ENCODE assay signal across 27 cellular contexts in the genomic region with DNA sequence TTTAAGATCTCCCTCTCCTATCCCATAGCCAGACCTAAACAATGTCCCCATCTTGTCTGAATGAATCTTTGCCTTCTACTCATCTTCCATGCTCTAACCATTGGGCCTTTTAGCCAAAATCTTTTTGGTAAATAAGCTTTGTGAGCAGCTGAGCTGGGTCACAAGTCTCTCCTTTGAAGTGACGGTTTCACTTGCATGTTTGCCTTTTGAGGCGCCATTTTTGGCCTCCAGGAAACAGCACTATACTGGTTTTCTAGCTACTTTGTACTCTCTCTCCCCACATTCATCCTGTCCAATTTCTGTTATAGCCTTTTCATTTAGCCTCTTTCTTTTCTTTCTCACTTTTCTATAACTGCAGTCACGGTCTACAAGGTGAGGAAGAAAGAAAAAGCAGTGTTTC.
"Had no signal": no experiment of that assay in that cellular context is flagged by ENCODE, and none has a peak within 500 bp of the region (broad histone marks: within the 10 kb centered on the region; RNA-seq: fewer than 3 reads in every experiment).

No MANE protein-coding gene starts in this region.

- H3K27ac ChIP-seq: left lung, lower lobe of right lung, neural progenitor cell, ovary, right atrium auricular region, right lobe of liver, tibial nerve, vagina had no signal

- H3K9me3 ChIP-seq: left lung, lower lobe of right lung, ovary, right atrium auricular region, right lobe of liver, tibial nerve, vagina had no signal

- H3K9me3 Mint-ChIP-seq: nephron progenitor cell; stimulated activated memory B cell treated with anti-CD40 and anti-IgM and Interleukin-4, amounts not matched to agents 10 μg/mL and 1 μg/mL and 100 μg/mL, for 72 hours; type B pancreatic cell had no signal

- H3K27ac Mint-ChIP-seq: immature natural killer cell; natural killer cell; nephron progenitor cell; neural progenitor cell; progenitor cell of endocrine pancreas; stimulated activated memory B cell treated with anti-CD40 and anti-IgM and Interleukin-4, amounts not matched to agents 10 μg/mL and 1 μg/mL and 100 μg/mL, for 72 hours; type B pancreatic cell had no signal

- H3K9ac ChIP-seq: neural progenitor cell had no signal

- H3K4me3 ChIP-seq: left lung, lower lobe of right lung, neural progenitor cell, ovary, right atrium auricular region, right lobe of liver, smooth muscle cell, tibial nerve, vagina had no signal

- H3K4me1 Mint-ChIP-seq: immature natural killer cell; natural killer cell; stimulated activated memory B cell treated with anti-CD40 and anti-IgM and Interleukin-4, amounts not matched to agents 10 μg/mL and 1 μg/mL and 100 μg/mL, for 72 hours had no signal

- H3K4me3 Mint-ChIP-seq: immature natural killer cell; natural killer cell; nephron progenitor cell; neural progenitor cell; stimulated activated memory B cell treated with anti-CD40 and anti-IgM and Interleukin-4, amounts not matched to agents 10 μg/mL and 1 μg/mL and 100 μg/mL, for 72 hours; stimulated activated naive CD8-positive, alpha-beta T cell treated with anti-CD3 and anti-CD28 coated beads, Interleukin-15, amount 100 ng/mL, for 72 hours; type B pancreatic cell had no signal

- DNase-seq: hypothalamus; immature natural killer cell; kidney; left colon; left lung; lower lobe of right lung; mammary epithelial cell; mesenchymal stem cell; natural killer cell; nephron progenitor cell; ovary; right lobe of liver; stimulated activated CD4-positive, alpha-beta T cell treated with anti-CD3 and anti-CD28 coated beads, Interleukin-1b, Interleukin-23, amount 100 ng/mL, for 48 hours; stimulated activated CD4-positive, alpha-beta T cell treated with anti-CD3 and anti-CD28 coated beads, Interleukin-2, amount 100 ng/mL, for 48 hours; stimulated activated CD4-positive, alpha-beta T cell treated with anti-CD3 and anti-CD28 coated beads, Interleukin-4, amount 100 ng/mL, for 4 hours; stimulated activated CD8-positive, alpha-beta memory T cell treated with anti-CD3 and anti-CD28 coated beads, Interleukin-4, amount 100 ng/mL, for 48 hours; stimulated activated naive CD4-positive, alpha-beta T cell treated with Interleukin-2 at 50 U/mL for 16 hours; stimulated activated naive CD8-positive, alpha-beta T cell treated with anti-CD3 and anti-CD28 coated beads, Interleukin-15, amount 100 ng/mL, for 72 hours; substantia nigra had no signal

- H3K4me1 ChIP-seq: left lung, lower lobe of right lung, right atrium auricular region, right lobe of liver, tibial nerve, vagina had no signal

- H3K27me3 ChIP-seq: left lung, neural progenitor cell, ovary, right atrium auricular region, right lobe of liver, tibial nerve, vagina had no signal

- H3K4me2 ChIP-seq: neural progenitor cell, smooth muscle cell had no signal

- ATAC-seq: left colon; left lung; lower lobe of right lung; natural killer cell; right lobe of liver; stimulated activated memory B cell treated with anti-CD40 and anti-IgM and Interleukin-4, amounts not matched to agents 10 μg/mL and 1 μg/mL and 100 μg/mL, for 72 hours; stimulated activated naive CD8-positive, alpha-beta T cell treated with anti-CD3 and anti-CD28 coated beads, Interleukin-15, amount 100 ng/mL, for 72 hours had no signal

- H3K36me3 Mint-ChIP-seq: immature natural killer cell; natural killer cell; neural progenitor cell; stimulated activated memory B cell treated with anti-CD40 and anti-IgM and Interleukin-4, amounts not matched to agents 10 μg/mL and 1 μg/mL and 100 μg/mL, for 72 hours; type B pancreatic cell had no signal

- H3K27me3 Mint-ChIP-seq: progenitor cell of endocrine pancreas, type B pancreatic cell had no signal

- H3K36me3 ChIP-seq: left lung, lower lobe of right lung, neural progenitor cell, ovary, right atrium auricular region, right lobe of liver, tibial nerve, vagina had no signal

- H2AFZ ChIP-seq: neural progenitor cell had no signal
